10 cellular contexts compared by ENCODE assay signal in genomic region chr10:91689731-91690168, GRCh38. TPM values are rescaled to one million over a fixed set of nuclear protein-coding genes. Genes with fewer than 3 reads are reported as not detected.
DNase-seq lines count a peak whose midpoint lies in the region; ATAC-seq, FAIRE-seq and TF ChIP-seq lines count a peak whose summit lies in the region.
"Had no signal": no experiment of that assay in that cellular context is flagged by ENCODE, and none has a peak within 500 bp of the region (broad histone marks: within the 10 kb centered on the region; RNA-seq: fewer than 3 reads in every experiment).

No MANE protein-coding gene starts in this region.

- no peaks in the 10 kb centered on the region for H3K9me1 ChIP-seq in keratinocyte (ENCODE audit: control insufficient read depth, extremely low read depth, insufficient read depth, low read length)

- no peak for TF ChIP-seq CTCF in brain (conservative IDR thresholded peaks at IDR 0.05)
- no peak for TF ChIP-seq CTCF in keratinocyte (optimal IDR thresholded peaks at IDR 0.05 in 1 of 3, IDR thresholded peaks at IDR 0.05 in 1 of 3, conservative IDR thresholded peaks at IDR 0.05 in 1 of 3; ENCODE audit: extremely low read depth in 1 of 3, insufficient read depth in 2 of 3, low read length in 3 of 3)

- H3K79me2 ChIP-seq in keratinocyte (ENCODE audit: control insufficient read depth, insufficient read depth, low read length), result no peaks in the 10 kb centered on the region

- dilution Hi-C loops in keratinocyte (cut with MboI; ENCODE audit: extremely low pct_ligation_motif_present, low sequenced_read_pairs), result no loop called here

- H3K4me3 ChIP-seq in keratinocyte (ENCODE audit: control insufficient read depth in 2 of 3, extremely low read depth in 1 of 3, insufficient read depth in 2 of 3, low read depth in 1 of 3, low read length in 3 of 3), result no peak overlapping the region
- no peak overlapping the region for H3K4me3 ChIP-seq in aorta (ENCODE audit: low read length in 2 of 2)

- H3K27me3 ChIP-seq in keratinocyte (ENCODE audit: control insufficient read depth, extremely low read depth, insufficient read depth, low read length) (no peaks in the 10 kb centered on the region), aorta (ENCODE audit: control insufficient read depth in 1 of 2, insufficient read depth in 2 of 2, low read length in 1 of 2) (no peaks in the 10 kb centered on the region)

- CTCF ChIA-PET in activated CD8-positive, alpha-beta memory T cell treated with anti-CD3 and anti-CD28 coated beads, Interleukin-2, amount 10 ng/mL, durations not matched to agents 7 days and 5 days (lab: Charles Lee), result no interaction called here

- H2AFZ ChIP-seq in keratinocyte (ENCODE audit: control insufficient read depth, low read length), result peak overlapping the region; percentile 69

- intact Hi-C loops in aorta (cut with DNase I), result loop anchor here (5.0 to 10.0 kb wide), 5 partner anchors 52 to 197 kb away; no protein-coding TSS in a partner anchor

- H3K9ac ChIP-seq in keratinocyte (ENCODE audit: control insufficient read depth, extremely low read depth, insufficient read depth, low read length), result peak overlapping the region; percentile 22

- H3K4me3 Mint-ChIP-seq in activated naive CD8-positive, alpha-beta T cell treated with anti-CD3 and anti-CD28 coated beads, Interleukin-2, amount 10 ng/mL, durations not matched to agents 7 days and 5 days, result no peak overlapping the region
- no peak overlapping the region for H3K4me3 Mint-ChIP-seq in activated naive CD8-positive, alpha-beta T cell treated with anti-CD3 and anti-CD28 coated beads, Interleukin-2, amount 50 U/mL, for 24 hours
- H3K4me3 Mint-ChIP-seq in brain, result no peak overlapping the region
- no peak overlapping the region for H3K4me3 Mint-ChIP-seq in activated CD8-positive, alpha-beta memory T cell treated with anti-CD3 and anti-CD28 coated beads, Interleukin-2, amount 10 ng/mL, durations not matched to agents 7 days and 5 days

- H3K9me3 ChIP-seq in keratinocyte (ENCODE audit: control insufficient read depth, low read depth, low read length) (no peaks in the 10 kb centered on the region), aorta (ENCODE audit: control insufficient read depth, low read length) (no peaks in the 10 kb centered on the region)
- H3K9me3 ChIP-seq: neutrophil had no signal

- peaks cover 5% of the 10 kb centered on the region for H3K27me3 Mint-ChIP-seq in activated naive CD8-positive, alpha-beta T cell treated with anti-CD3 and anti-CD28 coated beads, Interleukin-2, amount 10 ng/mL, durations not matched to agents 7 days and 5 days
- peaks cover 3% of the 10 kb centered on the region for H3K27me3 Mint-ChIP-seq in activated naive CD8-positive, alpha-beta T cell treated with anti-CD3 and anti-CD28 coated beads, Interleukin-2, amount 50 U/mL, for 24 hours
- peaks cover 2% of the 10 kb centered on the region for H3K27me3 Mint-ChIP-seq in brain
- H3K27me3 Mint-ChIP-seq in activated CD8-positive, alpha-beta memory T cell treated with anti-CD3 and anti-CD28 coated beads, Interleukin-2, amount 10 ng/mL, durations not matched to agents 7 days and 5 days, result peaks cover 14% of the 10 kb centered on the region

- H3K4me1 ChIP-seq in keratinocyte (ENCODE audit: control insufficient read depth, extremely low read depth, insufficient read depth, low read length) (peaks cover 49% of the 10 kb centered on the region), aorta (ENCODE audit: control insufficient read depth in 1 of 2, insufficient read depth in 2 of 2, low read length in 2 of 2) (peaks cover 4 to 6% of the 10 kb centered on the region in 2 donors)

- H3K9me3 Mint-ChIP-seq in activated naive CD8-positive, alpha-beta T cell treated with anti-CD3 and anti-CD28 coated beads, Interleukin-2, amount 10 ng/mL, durations not matched to agents 7 days and 5 days, result no peaks in the 10 kb centered on the region
- no peaks in the 10 kb centered on the region for H3K9me3 Mint-ChIP-seq in activated naive CD8-positive, alpha-beta T cell treated with anti-CD3 and anti-CD28 coated beads, Interleukin-2, amount 50 U/mL, for 24 hours
- H3K9me3 Mint-ChIP-seq in brain, result peaks cover 0 to 2% (median 0%) of the 10 kb centered on the region in 5 experiments
- H3K9me3 Mint-ChIP-seq in activated CD8-positive, alpha-beta memory T cell treated with anti-CD3 and anti-CD28 coated beads, Interleukin-2, amount 10 ng/mL, durations not matched to agents 7 days and 5 days (ENCODE audit: low read depth), result no peaks in the 10 kb centered on the region

- H3K36me3 Mint-ChIP-seq in activated naive CD8-positive, alpha-beta T cell treated with anti-CD3 and anti-CD28 coated beads, Interleukin-2, amount 10 ng/mL, durations not matched to agents 7 days and 5 days, result no peaks in the 10 kb centered on the region
- no peaks in the 10 kb centered on the region for H3K36me3 Mint-ChIP-seq in activated naive CD8-positive, alpha-beta T cell treated with anti-CD3 and anti-CD28 coated beads, Interleukin-2, amount 50 U/mL, for 24 hours (ENCODE audit: low read depth)
- H3K36me3 Mint-ChIP-seq in brain, result no peaks in the 10 kb centered on the region
- H3K36me3 Mint-ChIP-seq in activated CD8-positive, alpha-beta memory T cell treated with anti-CD3 and anti-CD28 coated beads, Interleukin-2, amount 10 ng/mL, durations not matched to agents 7 days and 5 days, result no peaks in the 10 kb centered on the region

- POLR2A ChIA-PET in activated naive CD8-positive, alpha-beta T cell treated with anti-CD3 and anti-CD28 coated beads, Interleukin-2, amount 10 ng/mL, durations not matched to agents 7 days and 5 days (lab: Charles Lee), result no interaction called here

- peak; percentile 74 for FAIRE-seq in keratinocyte (lab: Jason Lieb, UNC)

- 17 to 31% methylated on average over 2 of the region's 2 CpGs for WGBS in aorta, 2 donors

- H3K27ac Mint-ChIP-seq in activated naive CD8-positive, alpha-beta T cell treated with anti-CD3 and anti-CD28 coated beads, Interleukin-2, amount 10 ng/mL, durations not matched to agents 7 days and 5 days, result no peak overlapping the region
- H3K27ac Mint-ChIP-seq in activated naive CD8-positive, alpha-beta T cell treated with anti-CD3 and anti-CD28 coated beads, Interleukin-2, amount 50 U/mL, for 24 hours, result no peak overlapping the region
- H3K27ac Mint-ChIP-seq in brain, result peak overlapping the region; percentile 1 to 65 (median 62)
- no peak overlapping the region for H3K27ac Mint-ChIP-seq in activated CD8-positive, alpha-beta memory T cell treated with anti-CD3 and anti-CD28 coated beads, Interleukin-2, amount 10 ng/mL, durations not matched to agents 7 days and 5 days

- H3K4me2 ChIP-seq in keratinocyte (ENCODE audit: control insufficient read depth, extremely low read depth, insufficient read depth, low read depth, low read length), result peak overlapping the region; percentile 42

- DNase-seq in activated naive CD8-positive, alpha-beta T cell treated with anti-CD3 and anti-CD28 coated beads, Interleukin-2, amount 10 ng/mL, durations not matched to agents 7 days and 5 days, result no peak
- no peak for DNase-seq in activated naive CD8-positive, alpha-beta T cell treated with anti-CD3 and anti-CD28 coated beads, Interleukin-2, amount 50 U/mL, for 24 hours
- DNase-seq in keratinocyte (ENCODE audit: low read depth, low spot score) (peak; percentile 50), aorta (peak in 1 of 2 donors; percentile 60)
- DNase-seq in effector CD4-positive, alpha-beta T cell, result no peak
- DNase-seq in activated CD8-positive, alpha-beta memory T cell treated with anti-CD3 and anti-CD28 coated beads, Interleukin-2, amount 10 ng/mL, durations not matched to agents 7 days and 5 days, result no peak
- no peak for DNase-seq in activated effector memory CD4-positive, alpha-beta T cell treated with Interleukin-2 at 50 U/mL for 16 hours
- DNase-seq: NCI-H446 treated with DMSO at 0.1 percent for 48 hours had no signal

- peaks cover 5% of the 10 kb centered on the region for H3K4me1 Mint-ChIP-seq in activated naive CD8-positive, alpha-beta T cell treated with anti-CD3 and anti-CD28 coated beads, Interleukin-2, amount 10 ng/mL, durations not matched to agents 7 days and 5 days
- H3K4me1 Mint-ChIP-seq in activated naive CD8-positive, alpha-beta T cell treated with anti-CD3 and anti-CD28 coated beads, Interleukin-2, amount 50 U/mL, for 24 hours, result no peaks in the 10 kb centered on the region
- peaks cover 17% of the 10 kb centered on the region for H3K4me1 Mint-ChIP-seq in brain
- H3K4me1 Mint-ChIP-seq in activated CD8-positive, alpha-beta memory T cell treated with anti-CD3 and anti-CD28 coated beads, Interleukin-2, amount 10 ng/mL, durations not matched to agents 7 days and 5 days, result peaks cover 5% of the 10 kb centered on the region

- peak; percentile 42 for ATAC-seq in activated naive CD8-positive, alpha-beta T cell treated with anti-CD3 and anti-CD28 coated beads, Interleukin-2, amount 10 ng/mL, durations not matched to agents 7 days and 5 days (ENCODE audit: low read depth)
- no peak for ATAC-seq in activated naive CD8-positive, alpha-beta T cell treated with anti-CD3 and anti-CD28 coated beads, Interleukin-2, amount 50 U/mL, for 24 hours
- peak; percentile 91 for ATAC-seq in aorta (ENCODE audit: low FRiP score)
- ATAC-seq in activated CD8-positive, alpha-beta memory T cell treated with anti-CD3 and anti-CD28 coated beads, Interleukin-2, amount 10 ng/mL, durations not matched to agents 7 days and 5 days, result no peak

- peak overlapping the region; percentile 96 for H3K27ac ChIP-seq in keratinocyte (ENCODE audit: control insufficient read depth, insufficient read depth, low read length)
- peak overlapping the region; percentile 73 to 86 for H3K27ac ChIP-seq in aorta (ENCODE audit: low read depth in 1 of 2, low read length in 2 of 2)
- H3K27ac ChIP-seq: neutrophil had no signal

- H4K20me1 ChIP-seq in keratinocyte (ENCODE audit: control insufficient read depth, extremely low read depth, insufficient read depth, low read length), result no peaks in the 10 kb centered on the region

- H3K36me3 ChIP-seq in keratinocyte (ENCODE audit: control insufficient read depth in 2 of 2, extremely low read depth in 1 of 2, insufficient read depth in 2 of 2, low read length in 2 of 2) (no peaks in the 10 kb centered on the region), aorta (ENCODE audit: control insufficient read depth in 1 of 2, insufficient read depth in 2 of 2, low read length in 1 of 2) (no peaks in the 10 kb centered on the region)
- H3K36me3 ChIP-seq: neutrophil had no signal

RNA-seq across cellular contexts. Expression of gene PPP1R3C, which starts 56.9 kb away (rescaled TPM):
- total RNA-seq in activated naive CD8-positive, alpha-beta T cell treated with anti-CD3 and anti-CD28 coated beads, Interleukin-2, amount 10 ng/mL, durations not matched to agents 7 days and 5 days, result under 1 TPM in 1 of 2 experiments, not detected in 1; 0.11 TPM
- polyA plus RNA-seq in brain (ENCODE audit: insufficient read depth, low read depth, low replicate concordance) (8.7 TPM), keratinocyte (3.2 to 8.9 TPM (median 7.3 TPM) in 3 replicates), aorta (100 to 1,000 TPM in 1 of 2 donors, 10 to 100 TPM in 1; 69.2 to 288 TPM)
- 2.5 TPM for polyA plus RNA-seq in keratinocyte (2011; ENCODE audit: low read depth)
- polyA plus RNA-seq in keratinocyte (2011; cell fraction: cytosol; rRNA removed), result 3.6 and 5.0 TPM in 2 replicates
- 8.2 and 8.5 TPM in 2 replicates for polyA plus RNA-seq in keratinocyte (2011; cell fraction: nucleus; rRNA removed)
- polyA plus RNA-seq in keratinocyte (2012; ENCODE audit: low replicate concordance), result 3.0 and 9.3 TPM in 2 replicates
- 1.4 to 15.8 TPM (median 9.8 TPM) in 3 replicates for polyA minus RNA-seq in keratinocyte
- polyA minus RNA-seq in keratinocyte (2011; cell fraction: cytosol; rRNA and poly(A)+ RNA removed), result 4.6 TPM
- polyA minus RNA-seq in keratinocyte (2011; cell fraction: nucleus; rRNA and poly(A)+ RNA removed), result 6.4 and 11.6 TPM in 2 replicates
- total RNA-seq in aorta, result 100 to 1,000 TPM in 1 of 2 donors, 10 to 100 TPM in 1; 94.6 to 152 TPM
- total RNA-seq in activated CD8-positive, alpha-beta memory T cell treated with anti-CD3 and anti-CD28 coated beads, Interleukin-2, amount 10 ng/mL, durations not matched to agents 7 days and 5 days, result not detected

Comparison
In these comparisons a context has a peak if more than half of its experiments do, and no peak if none do; other contexts are left out.
1. ATAC-seq: peak in activated naive CD8-positive, alpha-beta T cell treated with anti-CD3 and anti-CD28 coated beads, Interleukin-2, amount 10 ng/mL, durations not matched to agents 7 days and 5 days (single experiment) and aorta (single experiment); none in activated naive CD8-positive, alpha-beta T cell treated with anti-CD3 and anti-CD28 coated beads, Interleukin-2, amount 50 U/mL, for 24 hours (single experiment) and activated CD8-positive, alpha-beta memory T cell treated with anti-CD3 and anti-CD28 coated beads, Interleukin-2, amount 10 ng/mL, durations not matched to agents 7 days and 5 days (single experiment).
2. H3K27ac Mint-ChIP-seq: peak in brain (5 of 5); none in activated naive CD8-positive, alpha-beta T cell treated with anti-CD3 and anti-CD28 coated beads, Interleukin-2, amount 10 ng/mL, durations not matched to agents 7 days and 5 days (single experiment), activated naive CD8-positive, alpha-beta T cell treated with anti-CD3 and anti-CD28 coated beads, Interleukin-2, amount 50 U/mL, for 24 hours (single experiment) and activated CD8-positive, alpha-beta memory T cell treated with anti-CD3 and anti-CD28 coated beads, Interleukin-2, amount 10 ng/mL, durations not matched to agents 7 days and 5 days (single experiment).
3. RNA of gene PPP1R3C, which starts 56.9 kb away (total RNA-seq): 94.6 to 152 TPM in aorta; 0.11 TPM in activated naive CD8-positive, alpha-beta T cell treated with anti-CD3 and anti-CD28 coated beads, Interleukin-2, amount 10 ng/mL, durations not matched to agents 7 days and 5 days and not detected in activated CD8-positive, alpha-beta memory T cell treated with anti-CD3 and anti-CD28 coated beads, Interleukin-2, amount 10 ng/mL, durations not matched to agents 7 days and 5 days; every median in the first group is over 10 times any median in the second.